In genomic region chr5:73451218-73452130, GRCh38 we compare ENCODE assay signal across 8 cellular contexts. TPM values are rescaled to one million over a fixed set of nuclear protein-coding genes. Genes with fewer than 3 reads are reported as not detected.
A peak's percentile ranks its signal among the peaks of the same experiment; 100 is the strongest.
DNase-seq lines count a peak whose midpoint lies in the region; ATAC-seq, FAIRE-seq and TF ChIP-seq lines count a peak whose summit lies in the region.

No MANE protein-coding gene starts in this region.

- H3K27ac ChIP-seq in VCaP = peak overlapping the region; percentile 31; the same call in 1 of the 2 replicates
- no peak overlapping the region for H3K27ac ChIP-seq in breast epithelium

- TF ChIP-seq CTCF in VCaP (conservative IDR thresholded peaks at IDR 0.05) = peak; percentile 87
- peak; percentile 59 to 86 (median 72) for TF ChIP-seq CTCF in breast epithelium (IDR thresholded peaks at IDR 0.05)

- FAIRE-seq in HTR-8/SVneo (lab: Jason Lieb, UNC) = peak; percentile 40

- intact Hi-C loops in breast epithelium (cut with DNase I; ENCODE audit: low total_unique reads) = no loop called here

- H3K4me3 ChIP-seq in breast epithelium = peak overlapping the region in 1 of 3 donors; percentile 49

- ATAC-seq in left lobe of liver = peak; percentile 83
- ATAC-seq in GM21526 (IDR thresholded peaks at IDR 0.05; ENCODE audit: low FRiP score, unreplicated experiment) = no peak

- no peaks in the 10 kb centered on the region for H3K36me3 ChIP-seq in breast epithelium

- H3K9me3 ChIP-seq in breast epithelium = no peaks in the 10 kb centered on the region

- H3K4me1 ChIP-seq in breast epithelium = peaks cover 0 to 7% of the 10 kb centered on the region in 2 donors

- peaks cover 3 to 69% of the 10 kb centered on the region in 2 donors for H3K27me3 ChIP-seq in breast epithelium

- DNase-seq in COR-L47 (lab: John Stamatoyannopoulos, UW) = peak; percentile 55
- peak; percentile 61 for DNase-seq in HTR-8/SVneo (ENCODE audit: insufficient read length, low spot score)
- DNase-seq in breast epithelium (ENCODE audit: low spot score in 2 of 2) = peak in 1 of 2 donors; percentile 68
- peak; percentile 59 for DNase-seq in left lobe of liver (ENCODE audit: low spot score)
- peak; percentile 35 to 65 (median 57) for DNase-seq in stimulated activated CD4-positive, alpha-beta T cell treated with anti-CD3 and anti-CD28 coated beads, TNF-alpha, amount 100 ng/mL, for 48 hours (ENCODE audit: low read depth in 3 of 3)
- DNase-seq in GM19240 (ENCODE audit: insufficient read length, low spot score) = no peak

- TF ChIP-seq POLR2A in breast epithelium (IDR thresholded peaks at IDR 0.05) = no peak

RNA-seq across cellular contexts. Expression of gene FOXD1, which starts 2.9 kb away (rescaled TPM):
- total RNA-seq in breast epithelium (under 1 TPM in 2 of 3 donors, not detected in 1; 0.29 to 0.32 TPM), left lobe of liver (not detected)

RNA-seq across cellular contexts. Expression of gene BTF3, which starts 46.8 kb away (rescaled TPM):
- 100 to 1,000 TPM; 503 to 575 (median 519) TPM for total RNA-seq in breast epithelium
- total RNA-seq in left lobe of liver = 140 TPM
